19 cellular contexts compared by ENCODE assay signal in the genomic region with DNA sequence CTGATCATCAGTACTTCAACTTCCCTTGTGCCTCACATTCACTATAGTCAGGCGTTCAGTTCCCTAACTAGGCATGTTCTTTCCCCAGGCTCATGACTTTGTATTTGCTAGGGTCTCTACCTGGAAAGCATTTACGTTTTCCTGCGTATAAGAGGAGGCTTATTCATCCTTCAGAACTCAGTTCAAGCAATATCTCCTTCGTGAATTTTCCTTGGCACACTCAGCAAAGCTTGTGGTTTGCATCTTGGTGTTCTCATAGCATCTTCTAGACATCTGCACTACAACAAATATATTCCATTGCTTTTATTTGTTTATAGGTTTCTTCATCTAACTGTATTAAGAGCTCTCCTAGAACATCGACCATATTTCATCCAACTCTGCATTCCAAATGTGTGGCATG. TPM values are rescaled to one million over a fixed set of nuclear protein-coding genes. Genes with fewer than 3 reads are reported as not detected.
A peak's percentile ranks its signal among the peaks of the same experiment; 100 is the strongest.
DNase-seq lines count a peak whose midpoint lies in the region; ATAC-seq, FAIRE-seq and TF ChIP-seq lines count a peak whose summit lies in the region.
"Had no signal": no experiment of that assay in that cellular context is flagged by ENCODE, and none has a peak within 500 bp of the region (broad histone marks: within the 10 kb centered on the region; RNA-seq: fewer than 3 reads in every experiment).

No MANE protein-coding gene starts in this region.

- no peak overlapping the region for H3K14ac ChIP-seq in mesenchymal stem cell (ENCODE audit: low read length in 2 of 2)

- H3K9me3 Mint-ChIP-seq in Calu3 (ENCODE audit: low read depth, unreplicated experiment): peaks cover 2% of the 10 kb centered on the region
- no peaks in the 10 kb centered on the region for H3K9me3 Mint-ChIP-seq in astrocyte (ENCODE audit: unreplicated experiment)
- H3K9me3 Mint-ChIP-seq: CD4-positive, alpha-beta T cell had no signal

- no peak for TF ChIP-seq EP300 in sigmoid colon (IDR thresholded peaks at IDR 0.05)

- peaks cover 26% of the 10 kb centered on the region for H3K4me1 Mint-ChIP-seq in Calu3 (ENCODE audit: low read depth, unreplicated experiment)
- peaks cover 21% of the 10 kb centered on the region for H3K4me1 Mint-ChIP-seq in astrocyte (ENCODE audit: low read depth, unreplicated experiment)

- no TSS peak for BruUV-seq in Calu3 (replicated peaks; lab: Mats Ljungman, UMichigan)

- no peak overlapping the region for H4K8ac ChIP-seq in mesenchymal stem cell (ENCODE audit: low read length)

- CTCF ChIA-PET in Calu3 (lab: Charles Lee): no interaction called here

- H3K36me3 ChIP-seq in astrocyte (ENCODE audit: insufficient read depth, low read length): no peaks in the 10 kb centered on the region
- no peaks in the 10 kb centered on the region for H3K36me3 ChIP-seq in mesenchymal stem cell (ENCODE audit: control insufficient read depth in 1 of 2, insufficient read depth in 2 of 2, low read depth in 1 of 2, low read length in 2 of 2)
- H3K36me3 ChIP-seq in sigmoid colon: no peaks in the 10 kb centered on the region
- H3K36me3 ChIP-seq in HAP-1 (replicated peaks): no peaks in the 10 kb centered on the region
- no peaks in the 10 kb centered on the region for H3K36me3 ChIP-seq in thyroid gland
- H3K36me3 ChIP-seq: BE2C had no signal

- no peak overlapping the region for H3K18ac ChIP-seq in mesenchymal stem cell (ENCODE audit: low read depth in 1 of 2, low read length in 2 of 2)

- peaks cover 2% of the 10 kb centered on the region for H3K79me1 ChIP-seq in mesenchymal stem cell (replicated peaks; ENCODE audit: low read length, poor library complexity, severe bottlenecking)

- no peak overlapping the region for H2BK15ac ChIP-seq in mesenchymal stem cell (ENCODE audit: low read depth, poor library complexity, severe bottlenecking)

- H3K27ac ChIP-seq in astrocyte (ENCODE audit: low read depth, low read length) (no peak overlapping the region), mesenchymal stem cell (ENCODE audit: low read length, poor library complexity, severe bottlenecking) (no peak overlapping the region), sigmoid colon (no peak overlapping the region), thyroid gland (no peak overlapping the region)

- no peak overlapping the region for H2BK12ac ChIP-seq in mesenchymal stem cell (ENCODE audit: low read length in 2 of 2)

- no peak overlapping the region for H4K91ac ChIP-seq in mesenchymal stem cell (ENCODE audit: low read length)

- TF ChIP-seq CTCF in Calu3 (IDR thresholded peaks at IDR 0.05; ENCODE audit: unreplicated experiment) (no peak), astrocyte (IDR thresholded peaks at IDR 0.05; ENCODE audit: insufficient read depth, low read depth, low read length) (no peak), sigmoid colon (IDR thresholded peaks at IDR 0.05) (no peak), thyroid gland (IDR thresholded peaks at IDR 0.05) (no peak)

- H3K4me3 ChIP-seq in astrocyte (ENCODE audit: insufficient read depth, low read depth, low read length) (no peak overlapping the region), mesenchymal stem cell (ENCODE audit: insufficient read depth in 1 of 2, low read depth in 1 of 2, low read length in 2 of 2) (no peak overlapping the region), sigmoid colon (no peak overlapping the region), HAP-1 (no peak overlapping the region), thyroid gland (replicated peaks in 1 of 3) (no peak overlapping the region)
- H3K4me3 ChIP-seq: K562 had no signal

- peak overlapping the region; percentile 38 for H2BK5ac ChIP-seq in mesenchymal stem cell (ENCODE audit: low read depth, low read length, poor library complexity, severe bottlenecking)

- H3K23ac ChIP-seq in mesenchymal stem cell (ENCODE audit: low read length in 2 of 2): no peak overlapping the region

- H3K27ac Mint-ChIP-seq in Calu3 (ENCODE audit: unreplicated experiment): peak overlapping the region; percentile 68
- no peak overlapping the region for H3K27ac Mint-ChIP-seq in astrocyte (ENCODE audit: unreplicated experiment)
- H3K27ac Mint-ChIP-seq: CD4-positive, alpha-beta T cell had no signal

- DNase-seq in Calu3 (no peak), astrocyte (ENCODE audit: low read depth) (no peak), mesenchymal stem cell (no peak), sigmoid colon (no peak), HAP-1 (ENCODE audit: low spot score in 2 of 2) (no peak), thyroid gland (no peak)
- DNase-seq: ACHN; BE2C; C1 segment of cervical spinal cord; CD4-positive, alpha-beta T cell; DMS79 treated with DMSO at 0.1 percent for 48 hours; GF-D8; GOT3; H7; IMR-90 had no signal

- intact Hi-C loops in Calu3 (cut with micrococcal nuclease; ENCODE audit: unreplicated experiment) (loop anchor here (2.0 kb wide), 1 partner anchor 26 kb away; no protein-coding TSS in a partner anchor), sigmoid colon (cut with DNase I) (no loop called here), thyroid gland (cut with DNase I) (no loop called here)

- WGBS in mesenchymal stem cell: 86% methylated on average over 4 of the region's 5 CpGs
- WGBS in sigmoid colon, 2 donors: 89 to 92% methylated on average over 5 of the region's 5 CpGs
- WGBS in thyroid gland, 2 donors: 88 to 91% methylated on average over 5 of the region's 5 CpGs

- H3K4me3 Mint-ChIP-seq in Calu3 (ENCODE audit: low read depth, unreplicated experiment) (peak overlapping the region; percentile 64), astrocyte (ENCODE audit: unreplicated experiment) (no peak overlapping the region)
- H3K4me3 Mint-ChIP-seq: CD4-positive, alpha-beta T cell had no signal

- no peak for ATAC-seq in HG02798 (IDR thresholded peaks at IDR 0.05; ENCODE audit: poor library complexity, unreplicated experiment)
- ATAC-seq: K562 had no signal

- H3K4ac ChIP-seq in mesenchymal stem cell (ENCODE audit: low read depth in 1 of 2, low read length in 2 of 2): no peak overlapping the region

- in situ Hi-C loops in HAP-1 (cut with MboI; ENCODE audit: low sequenced_read_pairs): no loop called here

- peaks cover 8% of the 10 kb centered on the region for H3K4me1 ChIP-seq in astrocyte (ENCODE audit: insufficient read depth, low read length)
- peaks cover 2% of the 10 kb centered on the region for H3K4me1 ChIP-seq in mesenchymal stem cell (ENCODE audit: control insufficient read depth, insufficient read depth, low read depth, low read length)
- H3K4me1 ChIP-seq in sigmoid colon: peaks cover 0 to 12% (median 11%) of the 10 kb centered on the region in 4 donors
- H3K4me1 ChIP-seq in HAP-1: no peaks in the 10 kb centered on the region
- H3K4me1 ChIP-seq in thyroid gland: peaks cover 0 to 6% of the 10 kb centered on the region in 2 donors
- H3K4me1 ChIP-seq: BE2C had no signal

- H3K4me2 ChIP-seq in astrocyte (ENCODE audit: low read length): no peak overlapping the region
- peak overlapping the region; percentile 53 for H3K4me2 ChIP-seq in mesenchymal stem cell (ENCODE audit: low read length, poor library complexity, severe bottlenecking)

- TF ChIP-seq POLR2A in sigmoid colon (IDR thresholded peaks at IDR 0.05) (no peak), thyroid gland (IDR thresholded peaks at IDR 0.05) (no peak)

- no peaks in the 10 kb centered on the region for H3K27me3 Mint-ChIP-seq in Calu3 (ENCODE audit: unreplicated experiment)
- no peaks in the 10 kb centered on the region for H3K27me3 Mint-ChIP-seq in astrocyte (ENCODE audit: low read depth, unreplicated experiment)

- H3K79me2 ChIP-seq in astrocyte (ENCODE audit: insufficient read depth, low read length): no peaks in the 10 kb centered on the region

- FAIRE-seq in astrocyte (lab: Jason Lieb, UNC): peak; percentile 68
- FAIRE-seq: HTR-8/SVneo, K562 had no signal

- no peaks in the 10 kb centered on the region for H4K20me1 ChIP-seq in astrocyte (ENCODE audit: insufficient read depth, low read length)

- H3K27me3 ChIP-seq in astrocyte (ENCODE audit: insufficient read depth, low read length) (no peaks in the 10 kb centered on the region), mesenchymal stem cell (ENCODE audit: control insufficient read depth in 1 of 2, insufficient read depth in 1 of 2, low read length in 2 of 2) (no peaks in the 10 kb centered on the region), sigmoid colon (peaks cover 0 to 5% (median 0%) of the 10 kb centered on the region in 3 donors), HAP-1 (ENCODE audit: low read depth) (no peaks in the 10 kb centered on the region; the same call in 1 of the 2 replicates), thyroid gland (no peaks in the 10 kb centered on the region)
- H3K27me3 ChIP-seq: BE2C had no signal

- no peaks in the 10 kb centered on the region for H3K9me3 ChIP-seq in astrocyte (ENCODE audit: insufficient read depth, low read depth, low read length)
- H3K9me3 ChIP-seq in mesenchymal stem cell (ENCODE audit: control insufficient read depth, low read length): no peaks in the 10 kb centered on the region
- no peaks in the 10 kb centered on the region for H3K9me3 ChIP-seq in sigmoid colon
- H3K9me3 ChIP-seq in HAP-1: no peaks in the 10 kb centered on the region
- H3K9me3 ChIP-seq in thyroid gland: no peaks in the 10 kb centered on the region
- H3K9me3 ChIP-seq: BE2C had no signal

- H2BK120ac ChIP-seq in mesenchymal stem cell (ENCODE audit: low read depth, low read length): no peak overlapping the region

- H2AFZ ChIP-seq in astrocyte (ENCODE audit: low read depth, low read length) (no peak overlapping the region), mesenchymal stem cell (ENCODE audit: low read depth, low read length) (no peak overlapping the region)

- H2AK5ac ChIP-seq in mesenchymal stem cell (ENCODE audit: low read length, severe bottlenecking): peak overlapping the region; percentile 90

- H3K9ac ChIP-seq in astrocyte (ENCODE audit: low read length) (no peak overlapping the region), mesenchymal stem cell (ENCODE audit: low read length) (no peak overlapping the region)

- peaks cover 28% of the 10 kb centered on the region for H3K36me3 Mint-ChIP-seq in Calu3 (ENCODE audit: insufficient read depth, unreplicated experiment)
- H3K36me3 Mint-ChIP-seq in astrocyte (ENCODE audit: low read depth, unreplicated experiment): no peaks in the 10 kb centered on the region

RNA-seq across cellular contexts. Expression of gene CXCL6, which starts 2.6 kb away (rescaled TPM):
- total RNA-seq in Calu3 (2022): 48.2 and 91.0 TPM in 2 replicates
- 16.7 and 18.5 TPM in 2 replicates for total RNA-seq in astrocyte
- polyA plus RNA-seq in mesenchymal stem cell (2013, experiment 1 of 2): 6.8 TPM
- 7.1 TPM for polyA plus RNA-seq in mesenchymal stem cell (2013, experiment 2 of 2)
- total RNA-seq in sigmoid colon: 1 to 10 TPM in 1 of 4 donors, under 1 TPM in 2, not detected in 1; 0.33 to 9.6 (median 0.95) TPM
- 1 to 10 TPM in 1 of 3 donors, under 1 TPM in 1, not detected in 1; 0.60 to 1.5 TPM for polyA plus RNA-seq in sigmoid colon
- total RNA-seq in thyroid gland: not detected
- total RNA-seq: A172; CD4-positive, alpha-beta T cell; IMR-90; K562 had no signal
- polyA plus RNA-seq: IMR-90, K562 had no signal

RNA-seq across cellular contexts. Expression of gene PF4V1, which starts 14.0 kb away (rescaled TPM):
- total RNA-seq in Calu3 (2022) (not detected in 2 replicates), astrocyte (not detected in 2 replicates), sigmoid colon (not detected), thyroid gland (not detected)
- 0.14 TPM for polyA plus RNA-seq in mesenchymal stem cell (2013, experiment 1 of 2)
- polyA plus RNA-seq in mesenchymal stem cell (2013, experiment 2 of 2): not detected
- polyA plus RNA-seq in sigmoid colon: not detected
- total RNA-seq: A172; CD4-positive, alpha-beta T cell; H7; IMR-90; K562 had no signal
- polyA plus RNA-seq: IMR-90, K562 had no signal

RNA-seq across cellular contexts. Expression of gene CXCL1, which starts 30.1 kb away (rescaled TPM):
- total RNA-seq in Calu3 (2022) (212 and 414 TPM in 2 replicates), astrocyte (8.5 and 11.4 TPM in 2 replicates), sigmoid colon (1 to 10 TPM; 1.5 to 6.8 (median 4.0) TPM), thyroid gland (under 1 TPM in 1 of 4 donors, not detected in 3; 0.93 TPM)
- 274 TPM for polyA plus RNA-seq in mesenchymal stem cell (2013, experiment 1 of 2)
- polyA plus RNA-seq in mesenchymal stem cell (2013, experiment 2 of 2): 286 TPM
- 100 to 1,000 TPM in 1 of 3 donors, 10 to 100 TPM in 2; 13.2 to 222 (median 16.0) TPM for polyA plus RNA-seq in sigmoid colon
- total RNA-seq: A172; CD4-positive, alpha-beta T cell; H7; IMR-90 had no signal

Comparison
In these comparisons a context has a peak if more than half of its experiments do, and no peak if none do; other contexts are left out.
1. RNA of gene CXCL1, which starts 30.1 kb away (total RNA-seq): 212 to 414 TPM in Calu3; 8.5 to 11.4 TPM in astrocyte, 1.5 to 6.8 TPM in sigmoid colon and 0.93 TPM in thyroid gland; every median in the first group is over 10 times any median in the second.